Comparison of ENCODE assay signal across 9 cellular contexts in genomic region chr7:4144801-4145470, GRCh38.
DNase-seq lines count a peak whose midpoint lies in the region; ATAC-seq and TF ChIP-seq lines count a peak whose summit lies in the region.
"Had no signal": no experiment of that assay in that cellular context is flagged by ENCODE, and none has a peak within 500 bp of the region (broad histone marks: within the 10 kb centered on the region; RNA-seq: fewer than 3 reads in every experiment).

No MANE protein-coding gene starts in this region.

- peak overlapping the region; percentile 75 to 80 (median 75) for H3K4me3 Mint-ChIP-seq in nephron
- H3K4me3 Mint-ChIP-seq in activated T-helper 17 cell treated with anti-CD3 and anti-CD28 coated beads, Interleukin-2, amount 50 U/mL, for 72 hours = no peak overlapping the region

- H3K27me3 Mint-ChIP-seq in nephron (ENCODE audit: low read depth) = peaks cover 12% of the 10 kb centered on the region
- H3K27me3 Mint-ChIP-seq in activated T-helper 17 cell treated with anti-CD3 and anti-CD28 coated beads, Interleukin-2, amount 50 U/mL, for 72 hours = peaks cover 15% of the 10 kb centered on the region

- no peak for TF ChIP-seq CTCF in nephron (IDR thresholded peaks at IDR 0.05; ENCODE audit: unreplicated experiment in 3 of 3)

- H3K4me1 Mint-ChIP-seq in nephron = peaks cover 43% of the 10 kb centered on the region
- no peaks in the 10 kb centered on the region for H3K4me1 Mint-ChIP-seq in activated T-helper 17 cell treated with anti-CD3 and anti-CD28 coated beads, Interleukin-2, amount 50 U/mL, for 72 hours

- intact Hi-C loops in Right ventricle myocardium superior (cut with DNase I) = no loop called here
- intact Hi-C loops in cardiac septum (cut with DNase I) = no loop called here

- DNase-seq in Right ventricle myocardium superior = peak; percentile 58
- no peak for DNase-seq in cardiac septum (ENCODE audit: low spot score)
- DNase-seq in fibroblast of the conjunctiva (ENCODE audit: low read depth) = peak; percentile 76
- no peak for DNase-seq in SKM-1 (lab: John Stamatoyannopoulos, UW; ENCODE audit: unreplicated experiment)
- no peak for DNase-seq in activated CD4-positive, CD25-positive, alpha-beta regulatory T cell (lab: John Stamatoyannopoulos, UW)
- DNase-seq: occipital lobe had no signal

- ATAC-seq in Right ventricle myocardium superior (ENCODE audit: poor library complexity) (peak; percentile 64), GM19328 (IDR thresholded peaks at IDR 0.05; ENCODE audit: unreplicated experiment) (no peak)
- ATAC-seq in activated T-helper 17 cell treated with anti-CD3 and anti-CD28 coated beads, Interleukin-2, amount 50 U/mL, for 72 hours (replicated peaks) = no peak

- no peaks in the 10 kb centered on the region for H3K36me3 Mint-ChIP-seq in nephron (ENCODE audit: low read depth)
- no peaks in the 10 kb centered on the region for H3K36me3 Mint-ChIP-seq in activated T-helper 17 cell treated with anti-CD3 and anti-CD28 coated beads, Interleukin-2, amount 50 U/mL, for 72 hours (ENCODE audit: low read depth)

- no peaks in the 10 kb centered on the region for H3K9me3 Mint-ChIP-seq in nephron
- no peaks in the 10 kb centered on the region for H3K9me3 Mint-ChIP-seq in activated T-helper 17 cell treated with anti-CD3 and anti-CD28 coated beads, Interleukin-2, amount 50 U/mL, for 72 hours

- H3K27ac Mint-ChIP-seq in nephron = peak overlapping the region; percentile 64 to 84 (median 78)
- H3K27ac Mint-ChIP-seq in activated T-helper 17 cell treated with anti-CD3 and anti-CD28 coated beads, Interleukin-2, amount 50 U/mL, for 72 hours = no peak overlapping the region

Comparison
In these comparisons a context has a peak if more than half of its experiments do, and no peak if none do; other contexts are left out.
1. DNase-seq: peak in Right ventricle myocardium superior (single experiment) and fibroblast of the conjunctiva (single experiment); none in cardiac septum (single experiment), SKM-1 (single experiment) and activated CD4-positive, CD25-positive, alpha-beta regulatory T cell (0 of 4).